ENCODE assay signal across 15 cellular contexts in the genomic region with DNA sequence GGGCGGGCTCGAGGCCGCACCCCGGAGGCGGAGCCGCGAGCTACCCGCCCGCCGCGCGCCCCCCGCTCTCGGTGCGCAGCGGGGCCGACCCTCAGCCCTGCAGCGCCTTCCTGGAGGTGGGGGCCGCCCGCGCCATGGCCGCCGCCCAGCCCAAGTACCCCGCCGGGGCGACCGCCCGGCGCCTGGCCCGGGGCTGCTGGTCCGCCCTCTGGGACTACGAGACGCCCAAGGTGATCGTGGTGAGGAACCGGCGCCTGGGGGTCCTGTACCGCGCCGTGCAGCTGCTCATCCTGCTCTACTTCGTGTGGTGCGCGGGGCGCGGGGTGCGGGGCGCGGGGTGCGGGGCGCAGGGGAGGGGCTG. TPM values are rescaled to one million over a fixed set of nuclear protein-coding genes. Genes with fewer than 3 reads are reported as not detected.
DNase-seq lines count a peak whose midpoint lies in the region; ATAC-seq and TF ChIP-seq lines count a peak whose summit lies in the region.
"Had no signal": no experiment of that assay in that cellular context is flagged by ENCODE, and none has a peak within 500 bp of the region (broad histone marks: within the 10 kb centered on the region; RNA-seq: fewer than 3 reads in every experiment).

A gene (plus strand): TSS at position 94 of the 361 bp plus-strand sequence. CDS start 41 bp downstream, at position 135.

- H3K27ac ChIP-seq in left ventricle myocardium inferior (replicated peaks): no peak within 1 kb of the TSS
- no peak within 1 kb of the TSS for H3K27ac ChIP-seq in right atrium auricular region
- no peak within 1 kb of the TSS for H3K27ac ChIP-seq in lower lobe of right lung
- no peak within 1 kb of the TSS for H3K27ac ChIP-seq in urinary bladder (ENCODE audit: low read depth)
- H3K27ac ChIP-seq in prostate gland: no peak within 1 kb of the TSS
- H3K27ac ChIP-seq: heart left ventricle had no signal

- H3K4me3 Mint-ChIP-seq in activated T-helper 17 cell treated with anti-CD3 and anti-CD28 coated beads, Interleukin-2, amount 50 U/mL, for 72 hours: peak within 1 kb of the TSS; percentile 29

- H3K4me3 ChIP-seq in left ventricle myocardium inferior (peak within 1 kb of the TSS; percentile 11), right atrium auricular region (peak within 1 kb of the TSS in 1 of 2 donors; percentile 13), lower lobe of right lung (peak within 1 kb of the TSS; percentile 31), urinary bladder (ENCODE audit: low read depth, low read length) (peak within 1 kb of the TSS; percentile 16), MG63 (no peak within 1 kb of the TSS), prostate gland (peak within 1 kb of the TSS in 1 of 2 donors; percentile 27)

- H3K27me3 Mint-ChIP-seq in activated T-helper 17 cell treated with anti-CD3 and anti-CD28 coated beads, Interleukin-2, amount 50 U/mL, for 72 hours: peaks cover 17% of the 10 kb centered on the region

- 4% methylated on average over 49 of the region's 49 CpGs for WGBS in urinary bladder
- WGBS in prostate gland: 4% methylated on average over 27 of the region's 49 CpGs

- no peak for DNase-seq in left ventricle myocardium inferior
- no peak for DNase-seq in right atrium auricular region (ENCODE audit: low spot score)
- no peak for DNase-seq in lower lobe of right lung
- DNase-seq in MG63: no peak
- no peak for DNase-seq in prostate gland (ENCODE audit: low spot score)
- no peak for DNase-seq in GOT3 (lab: John Stamatoyannopoulos, UW)
- DNase-seq: activated naive CD4-positive, alpha-beta T cell treated with anti-CD3 and anti-CD28 coated beads, Interleukin-2, amount 50 U/mL, for 16 hours; NCI-H2107; RPMI8226; small intestine had no signal

- no peak for TF ChIP-seq POLR2A in prostate gland (IDR thresholded peaks at IDR 0.05)

- peaks cover 9% of the 10 kb centered on the region for H3K36me3 Mint-ChIP-seq in activated T-helper 17 cell treated with anti-CD3 and anti-CD28 coated beads, Interleukin-2, amount 50 U/mL, for 72 hours (ENCODE audit: low read depth)

- H3K36me3 ChIP-seq in left ventricle myocardium inferior (peaks cover 4% of the 10 kb centered on the region), right atrium auricular region (peaks cover under 1% of the 10 kb centered on the region), lower lobe of right lung (no peaks in the 10 kb centered on the region), urinary bladder (ENCODE audit: insufficient read depth) (no peaks in the 10 kb centered on the region), MG63 (peaks cover 10% of the 10 kb centered on the region), prostate gland (no peaks in the 10 kb centered on the region)

- H3K4me1 Mint-ChIP-seq in activated T-helper 17 cell treated with anti-CD3 and anti-CD28 coated beads, Interleukin-2, amount 50 U/mL, for 72 hours: peaks cover 15% of the 10 kb centered on the region

- ATAC-seq in activated T-helper 17 cell treated with anti-CD3 and anti-CD28 coated beads, Interleukin-2, amount 50 U/mL, for 72 hours (replicated peaks): no peak
- no peak for ATAC-seq in lower lobe of right lung
- ATAC-seq: heart left ventricle had no signal

- no peak for TF ChIP-seq CTCF in left ventricle myocardium inferior (IDR thresholded peaks at IDR 0.05; ENCODE audit: borderline replicate concordance)
- TF ChIP-seq CTCF in right atrium auricular region (IDR thresholded peaks at IDR 0.05): no peak
- no peak for TF ChIP-seq CTCF in lower lobe of right lung (IDR thresholded peaks at IDR 0.05)
- TF ChIP-seq CTCF in prostate gland (IDR thresholded peaks at IDR 0.05): no peak

- no peaks in the 10 kb centered on the region for H3K9me3 Mint-ChIP-seq in activated T-helper 17 cell treated with anti-CD3 and anti-CD28 coated beads, Interleukin-2, amount 50 U/mL, for 72 hours

- H3K27me3 ChIP-seq in left ventricle myocardium inferior (ENCODE audit: low read depth) (peaks cover 67% of the 10 kb centered on the region), right atrium auricular region (peaks cover 26% of the 10 kb centered on the region in 2 donors), lower lobe of right lung (ENCODE audit: low read depth) (peaks cover 47% of the 10 kb centered on the region), MG63 (peaks cover 34% of the 10 kb centered on the region), prostate gland (replicated peaks; ENCODE audit: insufficient read depth) (no peaks in the 10 kb centered on the region)

- intact Hi-C loops in left ventricle myocardium inferior (cut with micrococcal nuclease) (loop anchor here (10.0 kb wide), 1 partner anchor 204 kb away; no protein-coding TSS in a partner anchor), lower lobe of right lung (cut with DNase I) (no loop called here), prostate gland (cut with DNase I) (loop anchor here (10.0 kb wide), 1 partner anchor 464 kb away; no protein-coding TSS in a partner anchor)

- H3K9me3 ChIP-seq in left ventricle myocardium inferior (replicated peaks) (peaks cover 16% of the 10 kb centered on the region), right atrium auricular region (peaks cover 0 to 25% of the 10 kb centered on the region in 2 donors), lower lobe of right lung (peaks cover 6% of the 10 kb centered on the region), MG63 (peaks cover 28% of the 10 kb centered on the region), prostate gland (no peaks in the 10 kb centered on the region)

- no peak within 1 kb of the TSS for H3K27ac Mint-ChIP-seq in activated T-helper 17 cell treated with anti-CD3 and anti-CD28 coated beads, Interleukin-2, amount 50 U/mL, for 72 hours

- H3K4me1 ChIP-seq in left ventricle myocardium inferior (peaks cover 23% of the 10 kb centered on the region), right atrium auricular region (peaks cover 0 to 19% of the 10 kb centered on the region in 2 donors), lower lobe of right lung (peaks cover 14% of the 10 kb centered on the region), urinary bladder (ENCODE audit: insufficient read depth) (no peaks in the 10 kb centered on the region), prostate gland (replicated peaks) (no peaks in the 10 kb centered on the region)

RNA-seq across cellular contexts. Expression of the gene that starts here (rescaled TPM):
- total RNA-seq in left ventricle myocardium inferior (not detected), right atrium auricular region (not detected), lower lobe of right lung (0.56 TPM), urinary bladder (not detected), prostate gland (1 to 10 TPM in 1 of 2 donors, under 1 TPM in 1; 0.32 to 8.2 TPM)
- not detected for total RNA-seq in activated T-helper 17 cell treated with anti-CD3 and anti-CD28 coated beads, Interleukin-2, amount 50 U/mL, for 72 hours
- 0.37 TPM for polyA plus RNA-seq in urinary bladder
- total RNA-seq in MG63 (2014; rRNA removed; shearing (Covaris generic); ENCODE audit: low replicate concordance): not detected in 2 replicates
- total RNA-seq: heart left ventricle, HT1080, mucosa of gallbladder had no signal
- polyA plus RNA-seq: heart left ventricle had no signal
